In the genomic region with DNA sequence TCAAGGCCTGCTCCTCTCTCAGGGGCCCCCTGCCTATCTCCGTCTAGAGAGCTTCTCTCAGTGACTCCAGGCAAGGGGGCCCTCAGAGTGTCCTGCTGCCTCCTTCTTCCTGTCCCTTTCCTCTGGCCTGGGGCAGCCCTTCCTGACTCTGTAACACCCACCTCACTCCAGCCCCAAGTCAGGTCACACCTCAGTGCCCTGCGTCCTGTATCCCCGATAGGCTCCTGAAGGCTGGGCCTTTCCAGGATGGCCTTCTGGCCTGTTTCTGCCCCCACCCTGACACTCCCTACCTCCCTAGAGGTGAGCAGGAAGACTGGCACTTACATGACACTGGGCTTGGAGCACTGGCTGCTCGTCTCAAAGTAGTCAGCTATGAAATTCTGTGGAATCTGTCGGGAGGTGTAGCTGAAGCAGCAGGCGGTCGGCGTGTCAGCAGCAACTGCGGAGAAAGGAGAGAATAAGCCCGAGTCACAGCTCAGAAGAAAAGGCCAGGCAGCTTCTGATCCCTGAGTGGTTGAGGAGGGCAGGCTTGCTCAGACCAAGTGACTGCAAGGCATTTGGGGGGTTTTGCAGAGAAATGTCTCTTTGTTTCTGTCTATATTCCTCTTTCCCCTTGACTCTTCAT, we compare ENCODE assay signal across 18 cellular contexts. TPM values are rescaled to one million over a fixed set of nuclear protein-coding genes. Genes with fewer than 3 reads are reported as not detected.
A peak's percentile ranks its signal among the peaks of the same experiment; 100 is the strongest.
DNase-seq lines count a peak whose midpoint lies in the region; ATAC-seq and TF ChIP-seq lines count a peak whose summit lies in the region.
"Had no signal": no experiment of that assay in that cellular context is flagged by ENCODE, and none has a peak within 500 bp of the region (broad histone marks: within the 10 kb centered on the region; RNA-seq: fewer than 3 reads in every experiment).

No MANE protein-coding gene starts in this region.

- no peaks in the 10 kb centered on the region for H3K9me3 ChIP-seq in SU-DHL-6 (ENCODE audit: insufficient read depth, low read length)
- H3K9me3 ChIP-seq: tibial nerve had no signal

- peaks cover 84% of the 10 kb centered on the region for H3K4me1 Mint-ChIP-seq in activated CD8-positive, alpha-beta memory T cell treated with anti-CD3 and anti-CD28 coated beads, Interleukin-2, amount 10 ng/mL, durations not matched to agents 7 days and 5 days
- peaks cover 10% of the 10 kb centered on the region for H3K4me1 Mint-ChIP-seq in type B pancreatic cell (ENCODE audit: unreplicated experiment)

- H3K9ac ChIP-seq in SU-DHL-6 (ENCODE audit: low read length) = 0 out of 2 replicates have a peak overlapping the region, but pooled peaks have one; percentile 17
- H3K9ac ChIP-seq: GM23248 had no signal

- TF ChIP-seq POLR2A in erythroblast (IDR thresholded peaks at IDR 0.05; ENCODE audit: low read length) = no peak

- no peaks in the 10 kb centered on the region for H4K20me1 ChIP-seq in SU-DHL-6 (ENCODE audit: low read depth, low read length)

- CTCF ChIA-PET in activated CD8-positive, alpha-beta memory T cell treated with anti-CD3 and anti-CD28 coated beads, Interleukin-2, amount 10 ng/mL, durations not matched to agents 7 days and 5 days (lab: Charles Lee) = interaction anchor here (0.7 to 4.3 kb wide), 6 partner anchors 9 to 47 kb away, joined by 3 to 11 read pairs (median 5); no protein-coding TSS in a partner anchor
- CTCF ChIA-PET in RWPE1 (lab: Yijun Ruan, JAX) = no interaction called here

- ATAC-seq in activated CD8-positive, alpha-beta memory T cell treated with anti-CD3 and anti-CD28 coated beads, Interleukin-2, amount 10 ng/mL, durations not matched to agents 7 days and 5 days = no peak

- H3K4me3 ChIP-seq in SU-DHL-6 (ENCODE audit: insufficient read depth, low read length, poor library complexity, severe bottlenecking) = no peak overlapping the region
- H3K4me3 ChIP-seq: GM23248, SK-N-MC, tibial nerve had no signal

- H3K27me3 Mint-ChIP-seq in activated CD8-positive, alpha-beta memory T cell treated with anti-CD3 and anti-CD28 coated beads, Interleukin-2, amount 10 ng/mL, durations not matched to agents 7 days and 5 days = peaks cover 2% of the 10 kb centered on the region
- H3K27me3 Mint-ChIP-seq in type B pancreatic cell = peaks cover 28% of the 10 kb centered on the region

- H3F3A ChIP-seq in SU-DHL-6 (ENCODE audit: insufficient read depth) = 0 out of 2 replicates have a peak, but pooled peaks cover 11% of the 10 kb centered on the region

- H3K27me3 ChIP-seq in SU-DHL-6 (ENCODE audit: low read length) = no peaks in the 10 kb centered on the region
- H3K27me3 ChIP-seq: tibial nerve had no signal

- peak overlapping the region; percentile 25 for H3K4me3 Mint-ChIP-seq in activated CD8-positive, alpha-beta memory T cell treated with anti-CD3 and anti-CD28 coated beads, Interleukin-2, amount 10 ng/mL, durations not matched to agents 7 days and 5 days
- H3K4me3 Mint-ChIP-seq in type B pancreatic cell = peak overlapping the region; percentile 26

- H3K79me2 ChIP-seq in SU-DHL-6 (ENCODE audit: insufficient read depth, low read length) = no peaks in the 10 kb centered on the region

- DNase-seq in activated CD8-positive, alpha-beta memory T cell treated with anti-CD3 and anti-CD28 coated beads, Interleukin-2, amount 10 ng/mL, durations not matched to agents 7 days and 5 days = no peak
- DNase-seq in activated CD8-positive, alpha-beta memory T cell treated with anti-CD3 and anti-CD28 coated beads, Interleukin-2, amount 50 U/mL, for 4 hours = no peak
- DNase-seq in left kidney (ENCODE audit: low read depth, low spot score) = peak; percentile 33
- DNase-seq in type B pancreatic cell (ENCODE audit: extremely low spot score, unreplicated experiment) = peak; percentile 75
- DNase-seq in hippocampal formation (lab: John Stamatoyannopoulos, UW) = no peak
- DNase-seq in RWPE1 (ENCODE audit: low spot score) = no peak
- DNase-seq in erythroblast (lab: John Stamatoyannopoulos, UW) = no peak
- DNase-seq: activated CD8-positive, alpha-beta memory T cell treated with anti-CD3 and anti-CD28 coated beads, Interleukin-2, amount 50 U/mL, for 48 hours; CD4-positive, alpha-beta memory T cell; GM23248; NCI-H1417 treated with DMSO at 0.1 percent for 48 hours; NCI-H2227 treated with DMSO at 0.1 percent for 48 hours; WERI-Rb-1 had no signal

- H3K4me2 ChIP-seq in SU-DHL-6 (ENCODE audit: low read depth, low read length, poor library complexity, severe bottlenecking) = no peak overlapping the region

- H3K27ac ChIP-seq in SU-DHL-6 (ENCODE audit: low read depth, low read length) (peak overlapping the region; percentile 57), RWPE1 (no peak overlapping the region)
- H3K27ac ChIP-seq: GM23248, SK-N-MC, tibial nerve, WERI-Rb-1 had no signal

- no peak overlapping the region for H2AFZ ChIP-seq in SU-DHL-6 (ENCODE audit: low read depth, low read length, severe bottlenecking)
- H2AFZ ChIP-seq: GM23248 had no signal

- H3K27ac Mint-ChIP-seq in activated CD8-positive, alpha-beta memory T cell treated with anti-CD3 and anti-CD28 coated beads, Interleukin-2, amount 10 ng/mL, durations not matched to agents 7 days and 5 days = peak overlapping the region; percentile 85
- peak overlapping the region; percentile 24 for H3K27ac Mint-ChIP-seq in type B pancreatic cell

- POLR2A ChIA-PET in RWPE1 (lab: Yijun Ruan, JAX; ENCODE audit: low non-redundant PET) = no interaction called here

- no peak for TF ChIP-seq CTCF in SU-DHL-6 (IDR thresholded peaks at IDR 0.05; ENCODE audit: insufficient read depth, low read length, poor library complexity, severe bottlenecking)
- no peak for TF ChIP-seq CTCF in type B pancreatic cell (conservative IDR thresholded peaks at IDR 0.05)
- no peak for TF ChIP-seq CTCF in RWPE1 (conservative IDR thresholded peaks at IDR 0.05; ENCODE audit: low read depth)

- no peaks in the 10 kb centered on the region for H3K9me3 Mint-ChIP-seq in activated CD8-positive, alpha-beta memory T cell treated with anti-CD3 and anti-CD28 coated beads, Interleukin-2, amount 10 ng/mL, durations not matched to agents 7 days and 5 days (ENCODE audit: low read depth)
- no peaks in the 10 kb centered on the region for H3K9me3 Mint-ChIP-seq in type B pancreatic cell
- H3K9me3 Mint-ChIP-seq: CD4-positive, alpha-beta memory T cell had no signal

- no peaks in the 10 kb centered on the region for H3K9me2 ChIP-seq in SU-DHL-6 (replicated peaks; ENCODE audit: insufficient read depth, low read length)

- no peaks in the 10 kb centered on the region for H3K36me3 Mint-ChIP-seq in activated CD8-positive, alpha-beta memory T cell treated with anti-CD3 and anti-CD28 coated beads, Interleukin-2, amount 10 ng/mL, durations not matched to agents 7 days and 5 days
- no peaks in the 10 kb centered on the region for H3K36me3 Mint-ChIP-seq in type B pancreatic cell
- H3K36me3 Mint-ChIP-seq: CD4-positive, alpha-beta memory T cell had no signal

- no peaks in the 10 kb centered on the region for H3K36me3 ChIP-seq in SU-DHL-6 (ENCODE audit: low read length)
- H3K36me3 ChIP-seq: tibial nerve, WERI-Rb-1 had no signal

RNA-seq across cellular contexts. Expression of gene CCL3L1, which starts 1.0 kb away (rescaled TPM):
- total RNA-seq in activated CD8-positive, alpha-beta memory T cell treated with anti-CD3 and anti-CD28 coated beads, Interleukin-2, amount 10 ng/mL, durations not matched to agents 7 days and 5 days = 10 to 100 TPM; 10.5 to 35.6 TPM
- total RNA-seq in type B pancreatic cell (ENCODE audit: low replicate concordance) = 0.41 TPM in 1 of 2 replicates, not detected in the other
- total RNA-seq: GM23248, kidney epithelial cell, renal cortical epithelial cell, tibial nerve had no signal

RNA-seq across cellular contexts. Expression of gene CCL4L2, which starts 15.3 kb away (rescaled TPM):
- 10 to 100 TPM; 22.8 to 56.5 TPM for total RNA-seq in activated CD8-positive, alpha-beta memory T cell treated with anti-CD3 and anti-CD28 coated beads, Interleukin-2, amount 10 ng/mL, durations not matched to agents 7 days and 5 days
- 0.45 TPM in 1 of 2 replicates, not detected in the other for total RNA-seq in type B pancreatic cell (ENCODE audit: low replicate concordance)
- total RNA-seq: GM23248, kidney epithelial cell, renal cortical epithelial cell had no signal

RNA-seq across cellular contexts. Expression of gene TBC1D3B, which starts 19.1 kb away (rescaled TPM):
- total RNA-seq in activated CD8-positive, alpha-beta memory T cell treated with anti-CD3 and anti-CD28 coated beads, Interleukin-2, amount 10 ng/mL, durations not matched to agents 7 days and 5 days = 1 to 10 TPM; 5.8 to 9.9 TPM
- total RNA-seq in type B pancreatic cell (ENCODE audit: low replicate concordance) = 14.5 and 18.0 TPM in 2 replicates
- total RNA-seq: GM23248, kidney epithelial cell had no signal

Comparison
In these comparisons a context has a peak if more than half of its experiments do, and no peak if none do; other contexts are left out.
1. DNase-seq: peak in left kidney (single experiment) and type B pancreatic cell (single experiment); none in activated CD8-positive, alpha-beta memory T cell treated with anti-CD3 and anti-CD28 coated beads, Interleukin-2, amount 10 ng/mL, durations not matched to agents 7 days and 5 days (single experiment), activated CD8-positive, alpha-beta memory T cell treated with anti-CD3 and anti-CD28 coated beads, Interleukin-2, amount 50 U/mL, for 4 hours (single experiment), hippocampal formation (0 of 2), RWPE1 (single experiment) and erythroblast (0 of 2).
2. RNA of gene CCL4L2, which starts 15.3 kb away (total RNA-seq): 22.8 to 56.5 TPM in activated CD8-positive, alpha-beta memory T cell treated with anti-CD3 and anti-CD28 coated beads, Interleukin-2, amount 10 ng/mL, durations not matched to agents 7 days and 5 days; 0.45 TPM in type B pancreatic cell; every median in the first group is over 10 times any median in the second.